In genomic region chr14:100237735-100238418, GRCh38 we compare ENCODE assay signal across 8 cellular contexts. TPM values are rescaled to one million over a fixed set of nuclear protein-coding genes. Genes with fewer than 3 reads are reported as not detected.
DNase-seq lines count a peak whose midpoint lies in the region; TF ChIP-seq lines count a peak whose summit lies in the region.

No MANE protein-coding gene starts in this region.

- H3K4me1 ChIP-seq in ES-I3 (ENCODE audit: insufficient read depth, low read length): 0 out of 2 replicates have a peak, but pooled peaks cover 5% of the 10 kb centered on the region
- peaks cover 19% of the 10 kb centered on the region for H3K4me1 ChIP-seq in ectodermal cell (ENCODE audit: control insufficient read depth, insufficient read depth, low read length)
- peaks cover 13% of the 10 kb centered on the region for H3K4me1 ChIP-seq in mesodermal cell (ENCODE audit: control insufficient read depth, insufficient read depth, low read length, poor library complexity, severe bottlenecking)
- peaks cover 25 to 71% (median 59%) of the 10 kb centered on the region in 4 donors for H3K4me1 ChIP-seq in stomach

- H3K27ac ChIP-seq in ectodermal cell (ENCODE audit: insufficient read depth, low read depth, low read length, poor library complexity, severe bottlenecking) (peak overlapping the region; percentile 98), mesodermal cell (ENCODE audit: low read depth, low read length, severe bottlenecking) (peak overlapping the region; percentile 98), stomach (peak overlapping the region; percentile 97 to 100 (median 99))

- peak; percentile 61 for DNase-seq in HEK293T (ENCODE audit: extremely low spot score)
- DNase-seq in NCI-H2171 treated with DMSO at 0.1 percent for 48 hours (lab: John Stamatoyannopoulos, UW): peak; percentile 67
- DNase-seq in activated CD4-positive, alpha-beta T cell treated with anti-CD3 and anti-CD28 coated beads for 4 hours: peak; percentile 25 to 26
- peak; percentile 52 for DNase-seq in stomach
- no peak for DNase-seq in HuH-7.5 (ENCODE audit: low spot score)

- POLR2A ChIA-PET in HEK293T (lab: Yijun Ruan, JAX): interaction anchor here (0.7 to 2.8 kb wide), 8 partner anchors 9 to 43 kb away, joined by 3 to 16 read pairs (median 6); no protein-coding TSS in a partner anchor

- H3K9me3 ChIP-seq in ES-I3 (ENCODE audit: control insufficient read depth, insufficient read depth, low read length) (no peaks in the 10 kb centered on the region), ectodermal cell (ENCODE audit: control insufficient read depth, low read length) (no peaks in the 10 kb centered on the region), mesodermal cell (ENCODE audit: control insufficient read depth, low read length) (no peaks in the 10 kb centered on the region), stomach (no peaks in the 10 kb centered on the region)

- H3K4me3 ChIP-seq in ectodermal cell (ENCODE audit: insufficient read depth, low read depth, low read length): peak overlapping the region; percentile 95
- peak overlapping the region; percentile 90 for H3K4me3 ChIP-seq in mesodermal cell (ENCODE audit: extremely low read depth, insufficient read depth, low read length, poor library complexity, severe bottlenecking)
- peak overlapping the region; percentile 98 to 100 (median 100) for H3K4me3 ChIP-seq in stomach

- intact Hi-C loops in stomach (cut with DNase I; ENCODE audit: low total_unique reads): no loop called here

- H3K36me3 ChIP-seq in ES-I3 (ENCODE audit: insufficient read depth, low read length): no peaks in the 10 kb centered on the region
- no peaks in the 10 kb centered on the region for H3K36me3 ChIP-seq in ectodermal cell (ENCODE audit: control insufficient read depth, insufficient read depth, low read length)
- H3K36me3 ChIP-seq in mesodermal cell (ENCODE audit: control insufficient read depth, insufficient read depth, low read length): peaks cover 45% of the 10 kb centered on the region
- peaks cover 0 to 4% (median 0%) of the 10 kb centered on the region in 4 donors for H3K36me3 ChIP-seq in stomach

- WGBS in ectodermal cell, 2 experiments: 0% methylated on average over 64 of the region's 64 CpGs
- WGBS in mesodermal cell (ENCODE audit: insufficient coverage in 2 of 2), 2 experiments: 0% methylated on average over 38 to 50 of the region's 64 CpGs
- 0 to 1% (median 1%) methylated on average over 51 to 64 of the region's 64 CpGs for WGBS in stomach, 5 donors

- CTCF ChIA-PET in HEK293T (lab: Yijun Ruan, JAX): no interaction called here

- no peak for TF ChIP-seq CTCF in stomach (IDR thresholded peaks at IDR 0.05)

- TF ChIP-seq EP300 in stomach (IDR thresholded peaks at IDR 0.05): no peak

- no peak for TF ChIP-seq POLR2A in stomach (IDR thresholded peaks at IDR 0.05)

- H3K27me3 ChIP-seq in ectodermal cell (ENCODE audit: control insufficient read depth, insufficient read depth, low read length, poor library complexity, severe bottlenecking): no peaks in the 10 kb centered on the region
- H3K27me3 ChIP-seq in stomach: no peaks in the 10 kb centered on the region

- peak overlapping the region; percentile 76 for H3K9ac ChIP-seq in ES-I3 (ENCODE audit: low read depth, low read length)

TF ChIP-seq in HEK293T, 16 proteins besides CTCF, POLR2A, EP300 and RAD21:
- TF ChIP-seq FOXM1 (IDR thresholded peaks at IDR 0.05; ENCODE audit: borderline replicate concordance): no peak
- no peak for TF ChIP-seq L3MBTL2 (conservative IDR thresholded peaks at IDR 0.05)
- no peak for TF ChIP-seq SP1 (IDR thresholded peaks at IDR 0.05)
- no peak for TF ChIP-seq ELF4 (IDR thresholded peaks at IDR 0.05)
- no peak for TF ChIP-seq NFRKB (IDR thresholded peaks at IDR 0.05)
- no peak for TF ChIP-seq BHLHE40 (IDR thresholded peaks at IDR 0.05; ENCODE audit: borderline replicate concordance)

RNA-seq across cellular contexts. Expression of gene YY1, which starts 1.1 kb away (rescaled TPM):
- polyA plus RNA-seq in ectodermal cell (2013, experiment 1 of 4): 103 TPM
- 102 TPM for polyA plus RNA-seq in ectodermal cell (2013, experiment 2 of 4)
- 74.3 TPM for polyA plus RNA-seq in ectodermal cell (2013, experiment 3 of 4)
- 72.7 TPM for polyA plus RNA-seq in ectodermal cell (2013, experiment 4 of 4)
- polyA plus RNA-seq in mesodermal cell (2013, experiment 1 of 2): 76.3 TPM
- polyA plus RNA-seq in mesodermal cell (2013, experiment 2 of 2): 79.0 TPM
- 10 to 100 TPM; 33.0 to 68.1 (median 57.8) TPM for total RNA-seq in stomach
- 10 to 100 TPM; 23.0 to 27.0 (median 26.3) TPM for polyA plus RNA-seq in stomach
